ENCODE assay signal across 16 cellular contexts in genomic region chr6:19723533-19723932, GRCh38.
DNase-seq lines count a peak whose midpoint lies in the region; ATAC-seq and TF ChIP-seq lines count a peak whose summit lies in the region.
"Had no signal": no experiment of that assay in that cellular context is flagged by ENCODE, and none has a peak within 500 bp of the region (broad histone marks: within the 10 kb centered on the region; RNA-seq: fewer than 3 reads in every experiment).

No MANE protein-coding gene starts in this region.

- H3K4me1 Mint-ChIP-seq in activated T-cell treated with anti-CD3 and anti-CD28 coated beads, Interleukin-2, amount 50 U/mL, for 24 hours (ENCODE audit: low read depth) = no peaks in the 10 kb centered on the region
- peaks cover 5% of the 10 kb centered on the region for H3K4me1 Mint-ChIP-seq in endodermal cell
- H3K4me1 Mint-ChIP-seq: natural killer cell had no signal

- DNase-seq in GM04503 (ENCODE audit: low read depth) = peak; percentile 82
- peak; percentile 2 for DNase-seq in RWPE1 (ENCODE audit: low spot score)
- DNase-seq in fibroblast of peridontal ligament (ENCODE audit: extremely low read depth) = peak; percentile 95
- DNase-seq in thoracic aorta (ENCODE audit: low spot score) = no peak
- DNase-seq in activated T-cell treated with anti-CD3 and anti-CD28 coated beads, Interleukin-2, amount 50 U/mL, for 24 hours = no peak
- no peak for DNase-seq in endodermal cell
- DNase-seq in esophagus squamous epithelium (lab: John Stamatoyannopoulos, UW) = no peak
- DNase-seq: activated CD4-positive, alpha-beta T cell treated with anti-CD3 and anti-CD28 coated beads for 48 hours; DMS79 treated with DMSO at 0.1 percent for 48 hours; natural killer cell; NCI-H2081 treated with DMSO at 0.1 percent for 48 hours; sigmoid colon; testis had no signal

- no peak overlapping the region for H3K9ac ChIP-seq in endodermal cell (ENCODE audit: extremely low read depth, low read length, poor library complexity, severe bottlenecking)

- H3K9me3 Mint-ChIP-seq in activated T-cell treated with anti-CD3 and anti-CD28 coated beads, Interleukin-2, amount 50 U/mL, for 24 hours = no peaks in the 10 kb centered on the region
- no peaks in the 10 kb centered on the region for H3K9me3 Mint-ChIP-seq in endodermal cell
- H3K9me3 Mint-ChIP-seq: activated T-helper 2 cell treated with anti-CD3 and anti-CD28 coated beads, Interferon-gamma antibody, Interleukin-2, Interleukin-4, amounts not matched to agents 10 μg/mL and 5 μg/mL and 100 μg/mL, durations not matched to agents 14 hours and 24 hours and 36 hours; T-helper 1 cell treated with Interleukin-12 subunit alpha and Interleukin-12 subunit beta and Interleukin-4 antibody, amounts not matched to agents 30 μg/mL and 1 μg/mL, for 36 hours had no signal

- ATAC-seq in thoracic aorta (ENCODE audit: insufficient number of reproducible peaks, low FRiP score, low read depth) = peak; percentile 61
- ATAC-seq: gastroesophageal sphincter, natural killer cell had no signal

- H3K27me3 Mint-ChIP-seq in activated T-cell treated with anti-CD3 and anti-CD28 coated beads, Interleukin-2, amount 50 U/mL, for 24 hours = no peaks in the 10 kb centered on the region
- H3K27me3 Mint-ChIP-seq in endodermal cell (ENCODE audit: insufficient read depth) = no peaks in the 10 kb centered on the region

- H3K36me3 ChIP-seq in thoracic aorta = no peaks in the 10 kb centered on the region
- H3K36me3 ChIP-seq in endodermal cell (ENCODE audit: control insufficient read depth, insufficient read depth, low read length) = no peaks in the 10 kb centered on the region
- H3K36me3 ChIP-seq in esophagus squamous epithelium = no peaks in the 10 kb centered on the region
- H3K36me3 ChIP-seq: gastroesophageal sphincter, sigmoid colon had no signal

- H3K4me1 ChIP-seq in thoracic aorta (ENCODE audit: control insufficient read depth in 1 of 2, low read depth in 2 of 2) (peaks cover 28 to 50% of the 10 kb centered on the region in 2 donors), endodermal cell (ENCODE audit: control insufficient read depth, insufficient read depth, low read length) (no peaks in the 10 kb centered on the region), esophagus squamous epithelium (peaks cover 0 to 10% (median 0%) of the 10 kb centered on the region in 3 donors)
- H3K4me1 ChIP-seq: testis had no signal

- CTCF ChIA-PET in RWPE1 (lab: Yijun Ruan, JAX) = no interaction called here

- TF ChIP-seq CTCF in RWPE1 (conservative IDR thresholded peaks at IDR 0.05; ENCODE audit: low read depth) (no peak), thoracic aorta (IDR thresholded peaks at IDR 0.05) (no peak), endodermal cell (conservative IDR thresholded peaks at IDR 0.05) (no peak), esophagus squamous epithelium (IDR thresholded peaks at IDR 0.05) (no peak)

- H3K36me3 Mint-ChIP-seq in activated T-cell treated with anti-CD3 and anti-CD28 coated beads, Interleukin-2, amount 50 U/mL, for 24 hours (ENCODE audit: low read depth) = no peaks in the 10 kb centered on the region
- no peaks in the 10 kb centered on the region for H3K36me3 Mint-ChIP-seq in endodermal cell (ENCODE audit: low read depth)
- H3K36me3 Mint-ChIP-seq: natural killer cell had no signal

- H3K4me3 Mint-ChIP-seq in activated T-cell treated with anti-CD3 and anti-CD28 coated beads, Interleukin-2, amount 50 U/mL, for 24 hours = no peak overlapping the region
- H3K4me3 Mint-ChIP-seq in endodermal cell = no peak overlapping the region
- H3K4me3 Mint-ChIP-seq: natural killer cell; T-helper 1 cell treated with Interleukin-12 subunit alpha and Interleukin-12 subunit beta and Interleukin-4 antibody, amounts not matched to agents 30 μg/mL and 1 μg/mL, for 36 hours had no signal

- H3K27me3 ChIP-seq in thoracic aorta (replicated peaks; ENCODE audit: insufficient read depth) = no peaks in the 10 kb centered on the region
- H3K27me3 ChIP-seq in endodermal cell (ENCODE audit: control insufficient read depth, insufficient read depth, low read length, poor library complexity, severe bottlenecking) = no peaks in the 10 kb centered on the region
- H3K27me3 ChIP-seq in esophagus squamous epithelium = no peaks in the 10 kb centered on the region
- H3K27me3 ChIP-seq: gastroesophageal sphincter, sigmoid colon, testis had no signal

- POLR2A ChIA-PET in RWPE1 (lab: Yijun Ruan, JAX; ENCODE audit: low non-redundant PET) = no interaction called here

- H3K4me3 ChIP-seq in thoracic aorta (no peak overlapping the region), endodermal cell (ENCODE audit: low read length) (no peak overlapping the region), esophagus squamous epithelium (no peak overlapping the region)
- H3K4me3 ChIP-seq: gastroesophageal sphincter, sigmoid colon, testis had no signal

- intact Hi-C loops in esophagus squamous epithelium (cut with DNase I) = no loop called here

- no peaks in the 10 kb centered on the region for H3K9me3 ChIP-seq in thoracic aorta
- H3K9me3 ChIP-seq in endodermal cell (ENCODE audit: control insufficient read depth, low read length) = no peaks in the 10 kb centered on the region
- no peaks in the 10 kb centered on the region for H3K9me3 ChIP-seq in esophagus squamous epithelium
- H3K9me3 ChIP-seq: gastroesophageal sphincter, sigmoid colon, testis had no signal

- H3K27ac ChIP-seq in RWPE1 (no peak overlapping the region), thoracic aorta (peak overlapping the region; percentile 23 to 30), endodermal cell (ENCODE audit: low read depth, low read length) (no peak overlapping the region), esophagus squamous epithelium (no peak overlapping the region)
- H3K27ac ChIP-seq: gastroesophageal sphincter, sigmoid colon, testis had no signal

- no peak for TF ChIP-seq POLR2A in esophagus squamous epithelium (IDR thresholded peaks at IDR 0.05)

- no peak overlapping the region for H3K27ac Mint-ChIP-seq in activated T-cell treated with anti-CD3 and anti-CD28 coated beads, Interleukin-2, amount 50 U/mL, for 24 hours
- no peak overlapping the region for H3K27ac Mint-ChIP-seq in endodermal cell
- H3K27ac Mint-ChIP-seq: activated T-helper 2 cell treated with anti-CD3 and anti-CD28 coated beads, Interferon-gamma antibody, Interleukin-2, Interleukin-4, amounts not matched to agents 10 μg/mL and 5 μg/mL and 100 μg/mL, durations not matched to agents 14 hours and 24 hours and 36 hours; natural killer cell; T-helper 1 cell treated with Interleukin-12 subunit alpha and Interleukin-12 subunit beta and Interleukin-4 antibody, amounts not matched to agents 30 μg/mL and 1 μg/mL, for 36 hours had no signal

Comparison
In these comparisons a context has a peak if more than half of its experiments do, and no peak if none do; other contexts are left out.
1. DNase-seq: peak in GM04503 (single experiment), RWPE1 (single experiment) and fibroblast of peridontal ligament (single experiment); none in thoracic aorta (single experiment), activated T-cell treated with anti-CD3 and anti-CD28 coated beads, Interleukin-2, amount 50 U/mL, for 24 hours (single experiment), endodermal cell (single experiment) and esophagus squamous epithelium (single experiment).
2. H3K27ac ChIP-seq: peak in thoracic aorta (2 of 2); none in RWPE1 (single experiment), endodermal cell (single experiment) and esophagus squamous epithelium (0 of 4).